29 cellular contexts compared by ENCODE assay signal in the genomic region with DNA sequence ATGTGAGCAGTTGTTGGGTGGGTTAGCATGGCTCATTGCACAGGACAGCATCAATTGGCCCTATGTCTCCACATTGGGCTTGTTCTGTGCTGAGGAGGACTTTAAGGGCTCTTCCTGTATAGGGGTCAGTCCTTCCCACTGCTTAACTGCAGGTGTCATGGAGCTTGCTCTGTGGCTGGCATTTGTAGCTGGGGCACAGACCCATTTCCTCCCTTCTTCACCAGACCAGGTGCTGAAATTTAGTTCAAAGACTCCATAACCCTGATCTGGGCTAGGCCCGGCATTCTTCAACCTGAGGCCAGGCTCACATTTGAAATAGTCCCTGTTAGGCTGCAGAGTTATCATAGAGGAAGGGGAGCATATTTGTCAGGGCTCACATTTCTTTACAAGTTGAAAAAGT. TPM values are rescaled to one million over a fixed set of nuclear protein-coding genes. Genes with fewer than 3 reads are reported as not detected.
A peak's percentile ranks its signal among the peaks of the same experiment; 100 is the strongest.
DNase-seq lines count a peak whose midpoint lies in the region; ATAC-seq and TF ChIP-seq lines count a peak whose summit lies in the region.
"Had no signal": no experiment of that assay in that cellular context is flagged by ENCODE, and none has a peak within 500 bp of the region (broad histone marks: within the 10 kb centered on the region; RNA-seq: fewer than 3 reads in every experiment).

No MANE protein-coding gene starts in this region.

- peaks cover 64% of the 10 kb centered on the region for H3K36me3 Mint-ChIP-seq in activated CD8-positive, alpha-beta memory T cell treated with anti-CD3 and anti-CD28 coated beads, Interleukin-2, amount 10 ng/mL, durations not matched to agents 7 days and 5 days
- peaks cover 9% of the 10 kb centered on the region for H3K36me3 Mint-ChIP-seq in memory B cell

- peaks cover 4% of the 10 kb centered on the region for H3K9me3 Mint-ChIP-seq in activated CD8-positive, alpha-beta memory T cell treated with anti-CD3 and anti-CD28 coated beads, Interleukin-2, amount 10 ng/mL, durations not matched to agents 7 days and 5 days (ENCODE audit: low read depth)
- no peaks in the 10 kb centered on the region for H3K9me3 Mint-ChIP-seq in memory B cell

- no peak for ATAC-seq in activated CD8-positive, alpha-beta memory T cell treated with anti-CD3 and anti-CD28 coated beads, Interleukin-2, amount 10 ng/mL, durations not matched to agents 7 days and 5 days
- ATAC-seq in memory B cell (ENCODE audit: low read depth) (peak; percentile 8), HG02763 (IDR thresholded peaks at IDR 0.05; ENCODE audit: unreplicated experiment) (no peak)
- ATAC-seq: A549; body of pancreas; K562; stimulated activated naive CD8-positive, alpha-beta T cell treated with anti-CD3 and anti-CD28 coated beads, Interleukin-15, amount 100 ng/mL, for 72 hours had no signal

- H3K4me3 ChIP-seq in NB4 (ENCODE audit: low read depth, low read length): no peak overlapping the region
- H3K4me3 ChIP-seq: A549, body of pancreas, dorsolateral prefrontal cortex, K562, MG63, SK-N-MC, thyroid gland had no signal

- CTCF ChIA-PET in activated CD8-positive, alpha-beta memory T cell treated with anti-CD3 and anti-CD28 coated beads, Interleukin-2, amount 10 ng/mL, durations not matched to agents 7 days and 5 days (lab: Charles Lee): interaction anchor here (3.8 to 4.9 kb wide), 2 partner anchors 9 to 11 kb away, joined by 16 to 22 read pairs; partner anchors contain the start of gene CHST11

- no peak overlapping the region for H3K4me3 Mint-ChIP-seq in activated CD8-positive, alpha-beta memory T cell treated with anti-CD3 and anti-CD28 coated beads, Interleukin-2, amount 10 ng/mL, durations not matched to agents 7 days and 5 days
- H3K4me3 Mint-ChIP-seq in memory B cell: no peak overlapping the region
- H3K4me3 Mint-ChIP-seq: activated T-cell treated with anti-CD3 and anti-CD28 coated beads, Interleukin-2, amount 50 U/mL, for 24 hours; stimulated activated naive CD8-positive, alpha-beta T cell treated with anti-CD3 and anti-CD28 coated beads, Interleukin-15, amount 100 ng/mL, for 72 hours had no signal

- no peak for DNase-seq in activated CD8-positive, alpha-beta memory T cell treated with anti-CD3 and anti-CD28 coated beads, Interleukin-2, amount 10 ng/mL, durations not matched to agents 7 days and 5 days
- no peak for DNase-seq in activated CD8-positive, alpha-beta memory T cell treated with anti-CD3 and anti-CD28 coated beads, Interleukin-2, amount 50 U/mL, for 4 hours
- DNase-seq in NB4 (ENCODE audit: low read depth) (peak; percentile 16), memory B cell (ENCODE audit: low spot score in 2 of 2) (no peak), NCI-H1436 (lab: John Stamatoyannopoulos, UW) (no peak), midbrain (lab: John Stamatoyannopoulos, UW) (no peak)
- DNase-seq in activated CD4-positive, alpha-beta T cell treated with anti-CD3 and anti-CD28 coated beads, Interleukin-2, amount 50 U/mL, for 1 hour: no peak
- DNase-seq: activated CD4-positive, alpha-beta T cell treated with anti-CD3 and anti-CD28 coated beads, Interleukin-2, amount 50 U/mL, for 48 hours; activated gamma-delta T cell treated with Interleukin-2 at 50 U/mL for 16 hours; activated T-cell treated with anti-CD3 and anti-CD28 coated beads, Interleukin-2, amount 50 U/mL, for 24 hours; BE2C; body of pancreas; Calu3; DMS79 treated with DMSO at 0.1 percent for 48 hours; dorsolateral prefrontal cortex; HCEC 1CT; hypothalamus; mesendoderm; MG63; NCI-H1417; NCI-H774; stimulated activated naive CD8-positive, alpha-beta T cell treated with anti-CD3 and anti-CD28 coated beads, Interleukin-15, amount 100 ng/mL, for 72 hours; T-helper 9 cell; thyroid gland; WERI-Rb-1 had no signal

- no peak for TF ChIP-seq POLR2A in NB4 (IDR thresholded peaks at IDR 0.05; ENCODE audit: extremely low read depth, insufficient read length)

- TF ChIP-seq CTCF in NB4 (IDR thresholded peaks at IDR 0.05; ENCODE audit: low read depth, low read length): no peak

- peaks cover 99% of the 10 kb centered on the region for H3K4me1 Mint-ChIP-seq in activated CD8-positive, alpha-beta memory T cell treated with anti-CD3 and anti-CD28 coated beads, Interleukin-2, amount 10 ng/mL, durations not matched to agents 7 days and 5 days
- peaks cover 70% of the 10 kb centered on the region for H3K4me1 Mint-ChIP-seq in memory B cell

- H3K27ac Mint-ChIP-seq in activated CD8-positive, alpha-beta memory T cell treated with anti-CD3 and anti-CD28 coated beads, Interleukin-2, amount 10 ng/mL, durations not matched to agents 7 days and 5 days: peak overlapping the region; percentile 72
- peak overlapping the region; percentile 56 for H3K27ac Mint-ChIP-seq in memory B cell
- H3K27ac Mint-ChIP-seq: activated T-cell treated with anti-CD3 and anti-CD28 coated beads, Interleukin-2, amount 50 U/mL, for 24 hours; stimulated activated naive CD8-positive, alpha-beta T cell treated with anti-CD3 and anti-CD28 coated beads, Interleukin-15, amount 100 ng/mL, for 72 hours had no signal

- H3K27me3 Mint-ChIP-seq in activated CD8-positive, alpha-beta memory T cell treated with anti-CD3 and anti-CD28 coated beads, Interleukin-2, amount 10 ng/mL, durations not matched to agents 7 days and 5 days: no peaks in the 10 kb centered on the region
- no peaks in the 10 kb centered on the region for H3K27me3 Mint-ChIP-seq in memory B cell
- H3K27me3 Mint-ChIP-seq: activated T-cell treated with anti-CD3 and anti-CD28 coated beads, Interleukin-2, amount 50 U/mL, for 24 hours; stimulated activated naive CD8-positive, alpha-beta T cell treated with anti-CD3 and anti-CD28 coated beads, Interleukin-15, amount 100 ng/mL, for 72 hours had no signal

RNA-seq across cellular contexts. Expression of gene CHST11, which starts 12.8 kb away (rescaled TPM):
- total RNA-seq in activated CD8-positive, alpha-beta memory T cell treated with anti-CD3 and anti-CD28 coated beads, Interleukin-2, amount 10 ng/mL, durations not matched to agents 7 days and 5 days: 100 to 1,000 TPM; 123 to 141 TPM
